ENCODE assay signal across 8 cellular contexts in the genomic region with DNA sequence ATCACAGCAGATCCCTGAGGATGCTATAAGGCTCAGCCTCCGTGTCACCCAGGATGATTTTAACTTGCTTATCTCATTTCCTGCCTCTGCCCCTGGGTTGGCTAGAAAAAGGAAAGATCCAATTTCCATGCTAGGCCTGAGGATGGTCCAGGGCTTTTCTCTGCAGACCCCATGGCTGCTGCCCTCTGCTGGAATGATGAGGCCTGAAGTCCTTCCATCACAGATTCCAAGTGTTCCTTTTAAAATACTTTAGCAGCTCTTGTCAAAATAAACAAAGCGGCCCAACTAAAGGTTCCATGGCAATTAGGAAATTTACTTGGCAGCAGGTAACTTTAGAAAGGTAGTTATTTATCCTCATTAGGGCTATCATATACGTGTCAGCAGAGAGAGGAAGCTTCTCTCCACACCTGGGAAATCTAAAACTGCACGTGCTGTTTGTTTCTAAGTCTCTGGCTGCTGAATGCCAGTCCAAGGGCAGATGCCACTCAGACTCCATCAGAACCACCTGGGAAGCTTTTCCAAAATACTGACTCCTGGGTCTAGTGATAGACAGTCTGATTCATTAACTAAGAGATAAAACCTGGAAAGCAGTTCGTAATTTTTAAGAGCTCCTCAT.
DNase-seq lines count a peak whose midpoint lies in the region; TF ChIP-seq lines count a peak whose summit lies in the region.

No MANE protein-coding gene starts in this region.

- H3K4me1 ChIP-seq in KMS-11 (ENCODE audit: low read depth, poor library complexity, severe bottlenecking) = no peaks in the 10 kb centered on the region

- H3K36me3 ChIP-seq in KMS-11 (ENCODE audit: insufficient read depth) = no peaks in the 10 kb centered on the region

- no peaks in the 10 kb centered on the region for H4K20me1 ChIP-seq in KMS-11 (ENCODE audit: insufficient read depth)

- no peak overlapping the region for H3K27ac ChIP-seq in KMS-11

- H3K27me3 Mint-ChIP-seq in activated T-helper 1 cell treated with anti-CD3 and anti-CD28 coated beads, Interleukin-12 subunit alpha, Interleukin-12 subunit beta, Interleukin-2, Interleukin-4 antibody, amounts not matched to agents 30 ng/mL and 10 ng/mL and 1 ng/mL, durations not matched to agents 14 hours and 24 hours and 36 hours (ENCODE audit: insufficient read depth) = peaks cover 2% of the 10 kb centered on the region

- TF ChIP-seq CTCF in KMS-11 (conservative IDR thresholded peaks at IDR 0.05; ENCODE audit: low read depth, low read length) = peak; percentile 39; the same call in 1 of the 2 replicates

- H3K4me3 Mint-ChIP-seq in activated T-helper 1 cell treated with anti-CD3 and anti-CD28 coated beads, Interleukin-12 subunit alpha, Interleukin-12 subunit beta, Interleukin-2, Interleukin-4 antibody, amounts not matched to agents 30 ng/mL and 10 ng/mL and 1 ng/mL, durations not matched to agents 14 hours and 24 hours and 36 hours = no peak overlapping the region

- no peaks in the 10 kb centered on the region for H3K27me3 ChIP-seq in KMS-11 (ENCODE audit: insufficient read depth, low read depth)

- no peak overlapping the region for H3K27ac Mint-ChIP-seq in activated T-helper 1 cell treated with anti-CD3 and anti-CD28 coated beads, Interleukin-12 subunit alpha, Interleukin-12 subunit beta, Interleukin-2, Interleukin-4 antibody, amounts not matched to agents 30 ng/mL and 10 ng/mL and 1 ng/mL, durations not matched to agents 14 hours and 24 hours and 36 hours

- intact Hi-C loops in posterior vena cava (cut with DNase I) = no loop called here
- intact Hi-C loops in activated T-helper 1 cell treated with anti-CD3 and anti-CD28 coated beads, Interleukin-12 subunit alpha, Interleukin-12 subunit beta, Interleukin-2, Interleukin-4 antibody, amounts not matched to agents 30 ng/mL and 10 ng/mL and 1 ng/mL, durations not matched to agents 14 hours and 24 hours and 36 hours (cut with micrococcal nuclease) = no loop called here

- H3K9ac ChIP-seq in KMS-11 = no peak overlapping the region

- no peak overlapping the region for H3K4me3 ChIP-seq in KMS-11 (IDR thresholded peaks at IDR 0.05; ENCODE audit: insufficient read depth, low read depth, low read length)

- no peak overlapping the region for H2AFZ ChIP-seq in KMS-11 (ENCODE audit: low read depth)

- no peaks in the 10 kb centered on the region for H3K9me3 Mint-ChIP-seq in activated T-helper 1 cell treated with anti-CD3 and anti-CD28 coated beads, Interleukin-12 subunit alpha, Interleukin-12 subunit beta, Interleukin-2, Interleukin-4 antibody, amounts not matched to agents 30 ng/mL and 10 ng/mL and 1 ng/mL, durations not matched to agents 14 hours and 24 hours and 36 hours

- no peaks in the 10 kb centered on the region for H3K4me1 Mint-ChIP-seq in activated T-helper 1 cell treated with anti-CD3 and anti-CD28 coated beads, Interleukin-12 subunit alpha, Interleukin-12 subunit beta, Interleukin-2, Interleukin-4 antibody, amounts not matched to agents 30 ng/mL and 10 ng/mL and 1 ng/mL, durations not matched to agents 14 hours and 24 hours and 36 hours (ENCODE audit: low read depth)

- H3K4me2 ChIP-seq in KMS-11 = no peak overlapping the region

- DNase-seq in COR-L47 (lab: John Stamatoyannopoulos, UW) (peak; percentile 75), amniotic epithelial cell (ENCODE audit: low read depth) (peak; percentile 48), kidney tubule cell (ENCODE audit: low spot score) (peak; percentile 57), cortex of kidney (lab: John Stamatoyannopoulos, UW) (no peak), posterior vena cava (ENCODE audit: low spot score) (no peak), NCI-H2107 treated with DMSO at 0.1 percent for 48 hours (lab: John Stamatoyannopoulos, UW; ENCODE audit: unreplicated experiment) (no peak)
- no peak for DNase-seq in activated T-helper 1 cell treated with anti-CD3 and anti-CD28 coated beads, Interleukin-12 subunit alpha, Interleukin-12 subunit beta, Interleukin-2, Interleukin-4 antibody, amounts not matched to agents 30 ng/mL and 10 ng/mL and 1 ng/mL, durations not matched to agents 14 hours and 24 hours and 36 hours (ENCODE audit: low spot score)

- H3K79me2 ChIP-seq in KMS-11 (ENCODE audit: insufficient read depth, low read depth) = no peaks in the 10 kb centered on the region

- no peaks in the 10 kb centered on the region for H3K36me3 Mint-ChIP-seq in activated T-helper 1 cell treated with anti-CD3 and anti-CD28 coated beads, Interleukin-12 subunit alpha, Interleukin-12 subunit beta, Interleukin-2, Interleukin-4 antibody, amounts not matched to agents 30 ng/mL and 10 ng/mL and 1 ng/mL, durations not matched to agents 14 hours and 24 hours and 36 hours (ENCODE audit: low read depth)

Comparison
In these comparisons a context has a peak if more than half of its experiments do, and no peak if none do; other contexts are left out.
1. DNase-seq: peak in COR-L47 (single experiment), amniotic epithelial cell (single experiment) and kidney tubule cell (single experiment); none in cortex of kidney (single experiment), posterior vena cava (single experiment), activated T-helper 1 cell treated with anti-CD3 and anti-CD28 coated beads, Interleukin-12 subunit alpha, Interleukin-12 subunit beta, Interleukin-2, Interleukin-4 antibody, amounts not matched to agents 30 ng/mL and 10 ng/mL and 1 ng/mL, durations not matched to agents 14 hours and 24 hours and 36 hours (single experiment) and NCI-H2107 treated with DMSO at 0.1 percent for 48 hours (single experiment).